In genomic region chr12:105955608-105955931, GRCh38 we compare ENCODE assay signal across 16 cellular contexts.
"Had no signal": no experiment of that assay in that cellular context is flagged by ENCODE, and none has a peak within 500 bp of the region (broad histone marks: within the 10 kb centered on the region; RNA-seq: fewer than 3 reads in every experiment).

No MANE protein-coding gene starts in this region.

- H3K79me2 ChIP-seq: parathyroid adenoma had no signal

- H3K27ac ChIP-seq: esophagus muscularis mucosa, neutrophil, parathyroid adenoma, SK-N-MC, transverse colon, VCaP had no signal

- H3K36me3 ChIP-seq: cardiac muscle cell, esophagus muscularis mucosa, neutrophil, transverse colon had no signal

- H3K36me3 Mint-ChIP-seq: naive thymus-derived CD4-positive, alpha-beta T cell had no signal

- H2AFZ ChIP-seq: parathyroid adenoma had no signal

- H3K4me3 Mint-ChIP-seq: activated naive CD4-positive, alpha-beta T cell treated with anti-CD3 and anti-CD28 coated beads for 36 hours; naive thymus-derived CD4-positive, alpha-beta T cell had no signal

- H3K4me3 ChIP-seq: cardiac muscle cell, esophagus muscularis mucosa, lung, SK-N-MC, transverse colon had no signal

- H3K9me3 ChIP-seq: esophagus muscularis mucosa, neutrophil, transverse colon had no signal

- H3K4me1 ChIP-seq: parathyroid adenoma, transverse colon had no signal

- H3K27me3 ChIP-seq: cardiac muscle cell, esophagus muscularis mucosa, neutrophil, transverse colon had no signal

- H3K9me3 Mint-ChIP-seq: activated naive CD4-positive, alpha-beta T cell treated with anti-CD3 and anti-CD28 coated beads for 36 hours; activated T-helper 2 cell treated with anti-CD3 and anti-CD28 coated beads, Interferon-gamma antibody, Interleukin-2, Interleukin-4, amounts not matched to agents 10 μg/mL and 5 μg/mL and 100 μg/mL, durations not matched to agents 14 hours and 24 hours and 36 hours had no signal

- DNase-seq: activated CD4-positive, alpha-beta T cell treated with anti-CD3 and anti-CD28 coated beads, Interleukin-2, amount 50 U/mL, for 48 hours; activated naive CD4-positive, alpha-beta T cell treated with anti-CD3 and anti-CD28 coated beads for 36 hours; naive thymus-derived CD4-positive, alpha-beta T cell; retina; stimulated activated CD4-positive, alpha-beta T cell treated with anti-CD3 and anti-CD28 coated beads, Interleukin-15, amount 100 ng/mL, for 24 hours; stimulated activated CD4-positive, alpha-beta T cell treated with anti-CD3 and anti-CD28 coated beads, Interleukin-4, amount 100 ng/mL, for 24 hours; stimulated activated naive CD4-positive, alpha-beta T cell; transverse colon had no signal

- ATAC-seq: naive thymus-derived CD4-positive, alpha-beta T cell had no signal

- H3K9ac ChIP-seq: parathyroid adenoma had no signal

- H3K27ac Mint-ChIP-seq: activated naive CD4-positive, alpha-beta T cell treated with anti-CD3 and anti-CD28 coated beads for 36 hours; activated T-helper 2 cell treated with anti-CD3 and anti-CD28 coated beads, Interferon-gamma antibody, Interleukin-2, Interleukin-4, amounts not matched to agents 10 μg/mL and 5 μg/mL and 100 μg/mL, durations not matched to agents 14 hours and 24 hours and 36 hours; naive thymus-derived CD4-positive, alpha-beta T cell had no signal

- H3K4me1 Mint-ChIP-seq: naive thymus-derived CD4-positive, alpha-beta T cell had no signal
